Comparison of ENCODE assay signal across 21 cellular contexts in the genomic region with DNA sequence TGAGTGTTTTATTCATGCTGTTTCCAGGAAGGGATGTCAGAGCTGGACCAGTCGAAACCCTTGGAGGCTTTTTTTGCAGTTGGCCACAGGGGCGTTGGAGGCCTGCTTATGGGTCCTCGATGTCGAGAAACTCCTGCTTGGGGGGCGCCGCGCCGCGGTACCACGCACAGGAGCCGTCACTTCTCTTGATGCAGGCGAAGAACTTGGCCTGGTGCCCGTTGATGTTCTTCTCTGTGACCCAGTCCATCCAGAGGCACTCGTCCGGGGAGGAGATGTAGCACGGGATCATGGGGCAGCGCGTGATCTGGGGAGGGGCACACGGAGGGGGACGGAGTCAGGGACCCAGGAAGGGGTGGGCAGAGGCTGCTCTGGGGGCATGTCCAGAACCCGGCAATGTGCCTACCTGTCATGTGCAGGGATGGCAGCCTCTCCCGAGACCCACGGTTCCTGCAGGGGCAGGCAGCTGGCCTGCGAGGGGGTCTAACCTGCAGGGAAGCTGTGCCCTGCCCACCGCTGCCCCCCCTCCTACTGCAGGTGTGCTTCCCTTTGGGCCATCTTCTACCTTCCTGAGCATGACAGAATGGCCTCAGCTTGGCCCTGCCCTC. TPM values are rescaled to one million over a fixed set of nuclear protein-coding genes. Genes with fewer than 3 reads are reported as not detected.
DNase-seq lines count a peak whose midpoint lies in the region; ATAC-seq and TF ChIP-seq lines count a peak whose summit lies in the region.
"Had no signal": no experiment of that assay in that cellular context is flagged by ENCODE, and none has a peak within 500 bp of the region (broad histone marks: within the 10 kb centered on the region; RNA-seq: fewer than 3 reads in every experiment).

No MANE protein-coding gene starts in this region.

- H3K36me3 Mint-ChIP-seq in activated CD4-positive, alpha-beta memory T cell treated with anti-CD3 and anti-CD28 coated beads for 36 hours = no peaks in the 10 kb centered on the region
- no peaks in the 10 kb centered on the region for H3K36me3 Mint-ChIP-seq in activated CD4-positive, alpha-beta memory T cell treated with anti-CD3 and anti-CD28 coated beads, Interleukin-2, amount 10 ng/mL, durations not matched to agents 7 days and 5 days (ENCODE audit: low read depth)
- H3K36me3 Mint-ChIP-seq: CD4-positive, alpha-beta memory T cell had no signal

- no peak for TF ChIP-seq CTCF in neutrophil (IDR thresholded peaks at IDR 0.05)
- no peak for TF ChIP-seq CTCF in breast epithelium (IDR thresholded peaks at IDR 0.05)

- peaks cover 86% of the 10 kb centered on the region for H3K36me3 ChIP-seq in neutrophil
- H3K36me3 ChIP-seq in breast epithelium = no peaks in the 10 kb centered on the region

- peaks cover 0 to 10% of the 10 kb centered on the region in 2 experiments for H3K4me1 ChIP-seq in neutrophil (ENCODE audit: control insufficient read depth in 1 of 2, insufficient read depth in 1 of 2, low read depth in 1 of 2, low read length in 1 of 2)
- no peaks in the 10 kb centered on the region for H3K4me1 ChIP-seq in breast epithelium
- H3K4me1 ChIP-seq: A549, BLaER1 had no signal

- no peak for ATAC-seq in HG02678 (IDR thresholded peaks at IDR 0.05; ENCODE audit: unreplicated experiment)
- ATAC-seq: K562 had no signal

- H3K27me3 ChIP-seq in neutrophil (no peaks in the 10 kb centered on the region), breast epithelium (no peaks in the 10 kb centered on the region)
- H3K27me3 ChIP-seq: BLaER1 had no signal

- POLR2A ChIA-PET in activated CD4-positive, alpha-beta memory T cell treated with anti-CD3 and anti-CD28 coated beads for 36 hours (lab: Charles Lee) = no interaction called here
- POLR2A ChIA-PET in activated CD4-positive, alpha-beta memory T cell treated with anti-CD3 and anti-CD28 coated beads, Interleukin-2, amount 10 ng/mL, durations not matched to agents 7 days and 5 days (lab: Charles Lee) = no interaction called here

- CTCF ChIA-PET in activated CD4-positive, alpha-beta memory T cell treated with anti-CD3 and anti-CD28 coated beads for 36 hours (lab: Charles Lee) = interaction anchor here (1.1 to 2.0 kb wide), 2 partner anchors 10 kb away, joined by 8 to 13 read pairs; no protein-coding TSS in a partner anchor
- CTCF ChIA-PET in activated CD4-positive, alpha-beta memory T cell treated with anti-CD3 and anti-CD28 coated beads, Interleukin-2, amount 10 ng/mL, durations not matched to agents 7 days and 5 days (lab: Charles Lee) = interaction anchor here (0.6 to 4.6 kb wide), 3 partner anchors 10 to 11 kb away, joined by 3 to 22 read pairs (median 8); no protein-coding TSS in a partner anchor

- peak overlapping the region; percentile 23 for H3K27ac Mint-ChIP-seq in activated CD4-positive, alpha-beta memory T cell treated with anti-CD3 and anti-CD28 coated beads for 36 hours
- no peak overlapping the region for H3K27ac Mint-ChIP-seq in activated CD4-positive, alpha-beta memory T cell treated with anti-CD3 and anti-CD28 coated beads, Interleukin-2, amount 10 ng/mL, durations not matched to agents 7 days and 5 days
- H3K27ac Mint-ChIP-seq: CD4-positive, alpha-beta memory T cell had no signal

- H3K4me1 Mint-ChIP-seq in activated CD4-positive, alpha-beta memory T cell treated with anti-CD3 and anti-CD28 coated beads for 36 hours (ENCODE audit: low read depth) = no peaks in the 10 kb centered on the region
- H3K4me1 Mint-ChIP-seq in activated CD4-positive, alpha-beta memory T cell treated with anti-CD3 and anti-CD28 coated beads, Interleukin-2, amount 10 ng/mL, durations not matched to agents 7 days and 5 days = no peaks in the 10 kb centered on the region
- H3K4me1 Mint-ChIP-seq: CD4-positive, alpha-beta memory T cell had no signal

- H3K9me3 ChIP-seq in neutrophil (no peaks in the 10 kb centered on the region), breast epithelium (no peaks in the 10 kb centered on the region)
- H3K9me3 ChIP-seq: A549, BLaER1 had no signal

- H3K27ac ChIP-seq in neutrophil (peak overlapping the region; percentile 31), substantia nigra (ENCODE audit: low read depth, low read length, poor library complexity, severe bottlenecking) (peak overlapping the region; percentile 42), breast epithelium (no peak overlapping the region)
- H3K27ac ChIP-seq: 22Rv1, A549, BLaER1, GM23248, HL-60 had no signal

- no peaks in the 10 kb centered on the region for H3K9me3 Mint-ChIP-seq in activated CD4-positive, alpha-beta memory T cell treated with anti-CD3 and anti-CD28 coated beads for 36 hours
- no peaks in the 10 kb centered on the region for H3K9me3 Mint-ChIP-seq in activated CD4-positive, alpha-beta memory T cell treated with anti-CD3 and anti-CD28 coated beads, Interleukin-2, amount 10 ng/mL, durations not matched to agents 7 days and 5 days
- H3K9me3 Mint-ChIP-seq: CD14-positive monocyte; CD4-positive, alpha-beta memory T cell had no signal

- no peak for DNase-seq in activated CD4-positive, alpha-beta memory T cell treated with anti-CD3 and anti-CD28 coated beads for 36 hours
- DNase-seq in activated CD4-positive, alpha-beta memory T cell treated with anti-CD3 and anti-CD28 coated beads, Interleukin-2, amount 10 ng/mL, durations not matched to agents 7 days and 5 days = no peak
- DNase-seq in substantia nigra (lab: John Stamatoyannopoulos, UW) (no peak), putamen (ENCODE audit: low spot score) (no peak), breast epithelium (ENCODE audit: low spot score in 2 of 2) (no peak)
- DNase-seq: CD4-positive, alpha-beta memory T cell; DMS153; DMS79; GDM1; GM23248; HCEC 1CT; IMR-90 had no signal

- H3K4me3 Mint-ChIP-seq in activated CD4-positive, alpha-beta memory T cell treated with anti-CD3 and anti-CD28 coated beads for 36 hours = no peak overlapping the region
- H3K4me3 Mint-ChIP-seq in activated CD4-positive, alpha-beta memory T cell treated with anti-CD3 and anti-CD28 coated beads, Interleukin-2, amount 10 ng/mL, durations not matched to agents 7 days and 5 days = no peak overlapping the region
- H3K4me3 Mint-ChIP-seq: CD14-positive monocyte; CD4-positive, alpha-beta memory T cell had no signal

- intact Hi-C loops in activated CD4-positive, alpha-beta memory T cell treated with anti-CD3 and anti-CD28 coated beads for 36 hours (cut with micrococcal nuclease) = no loop called here
- intact Hi-C loops in breast epithelium (cut with DNase I; ENCODE audit: low total_unique reads) = loop anchor here (5.0 kb wide), 1 partner anchor 1133 kb away; no protein-coding TSS in a partner anchor

- H3K27me3 Mint-ChIP-seq in activated CD4-positive, alpha-beta memory T cell treated with anti-CD3 and anti-CD28 coated beads for 36 hours = no peaks in the 10 kb centered on the region
- H3K27me3 Mint-ChIP-seq in activated CD4-positive, alpha-beta memory T cell treated with anti-CD3 and anti-CD28 coated beads, Interleukin-2, amount 10 ng/mL, durations not matched to agents 7 days and 5 days = peaks cover 3% of the 10 kb centered on the region
- H3K27me3 Mint-ChIP-seq: CD4-positive, alpha-beta memory T cell had no signal

- H3K4me3 ChIP-seq in neutrophil (ENCODE audit: low read depth in 1 of 2, low read length in 1 of 2) = no peak overlapping the region
- no peak overlapping the region for H3K4me3 ChIP-seq in breast epithelium
- H3K4me3 ChIP-seq: A549, BLaER1, GM23248, K562 had no signal

- TF ChIP-seq POLR2A in breast epithelium (IDR thresholded peaks at IDR 0.05) = no peak

RNA-seq across cellular contexts. Expression of gene USP36, which starts 15.0 kb away (rescaled TPM):
- total RNA-seq in activated CD4-positive, alpha-beta memory T cell treated with anti-CD3 and anti-CD28 coated beads for 36 hours = 10 to 100 TPM; 71.2 to 74.3 TPM
- 10 to 100 TPM; 95.4 to 96.8 TPM for total RNA-seq in activated CD4-positive, alpha-beta memory T cell treated with anti-CD3 and anti-CD28 coated beads, Interleukin-2, amount 10 ng/mL, durations not matched to agents 7 days and 5 days
- total RNA-seq in breast epithelium = 10 to 100 TPM; 50.2 to 58.8 (median 55.4) TPM

RNA-seq across cellular contexts. Expression of gene CEP295NL, which starts 47.3 kb away (rescaled TPM):
- total RNA-seq in activated CD4-positive, alpha-beta memory T cell treated with anti-CD3 and anti-CD28 coated beads for 36 hours = not detected
- not detected for total RNA-seq in activated CD4-positive, alpha-beta memory T cell treated with anti-CD3 and anti-CD28 coated beads, Interleukin-2, amount 10 ng/mL, durations not matched to agents 7 days and 5 days
- total RNA-seq in breast epithelium = 1 to 10 TPM; 1.8 to 7.2 (median 2.6) TPM
- total RNA-seq: H4, K562 had no signal

Comparison
In these comparisons a context has a peak if more than half of its experiments do, and no peak if none do; other contexts are left out.
1. H3K27ac ChIP-seq: peak in neutrophil (single experiment) and substantia nigra (single experiment); none in breast epithelium (0 of 2).